In genomic region chr21:38486221-38486620, GRCh38 we compare ENCODE assay signal across 16 cellular contexts. TPM values are rescaled to one million over a fixed set of nuclear protein-coding genes. Genes with fewer than 3 reads are reported as not detected.
A peak's percentile ranks its signal among the peaks of the same experiment; 100 is the strongest.
DNase-seq lines count a peak whose midpoint lies in the region; ATAC-seq, FAIRE-seq and TF ChIP-seq lines count a peak whose summit lies in the region.
"Had no signal": no experiment of that assay in that cellular context is flagged by ENCODE, and none has a peak within 500 bp of the region (broad histone marks: within the 10 kb centered on the region; RNA-seq: fewer than 3 reads in every experiment).

No MANE protein-coding gene starts in this region.

- no peak for FAIRE-seq in HepG2 (lab: Jason Lieb, UNC)
- FAIRE-seq: H54 had no signal

- H3K9ac ChIP-seq in Loucy (ENCODE audit: low read depth, low read length, poor library complexity, severe bottlenecking) (peak overlapping the region; percentile 100), mammary epithelial cell (ENCODE audit: insufficient read depth, low read length) (peak overlapping the region; percentile 43), HepG2 (ENCODE audit: insufficient read depth, low read depth, low read length) (no peak overlapping the region)
- H3K9ac ChIP-seq: neural progenitor cell had no signal

- dilution Hi-C loops in mammary epithelial cell (cut with HindIII; ENCODE audit: low sequenced_read_pairs): no loop called here

- H3K36me3 ChIP-seq in Loucy (ENCODE audit: insufficient read depth, low read length) (peaks cover 43% of the 10 kb centered on the region), mammary epithelial cell (ENCODE audit: insufficient read depth, low read length) (no peaks in the 10 kb centered on the region), HepG2 (replicated peaks in 1 of 2; ENCODE audit: control insufficient read depth in 1 of 2, insufficient read depth in 2 of 2, low read length in 2 of 2) (no peaks in the 10 kb centered on the region)
- H3K36me3 ChIP-seq: neural progenitor cell had no signal

- no peak for TF ChIP-seq EP300 in HepG2 (IDR thresholded peaks at IDR 0.05; ENCODE audit: low read depth in 2 of 2, low read length in 2 of 2)
- TF ChIP-seq EP300 in HepG2 (CRISPR knock-in tag; IDR thresholded peaks at IDR 0.05; ENCODE audit: borderline replicate concordance): no peak

- H3K27ac ChIP-seq in mammary epithelial cell (ENCODE audit: insufficient read depth, low read depth, low read length): peak overlapping the region; percentile 96
- H3K27ac ChIP-seq in HepG2 (ENCODE audit: extremely low read length, insufficient read depth, low read length): no peak overlapping the region
- H3K27ac ChIP-seq: neural progenitor cell had no signal

- H3K4me3 ChIP-seq in AG09309 (ENCODE audit: control insufficient read depth, low read depth, low read length) (no peak overlapping the region), Loucy (ENCODE audit: low read length, poor library complexity, severe bottlenecking) (no peak overlapping the region), mammary epithelial cell (replicated peaks in 1 of 3; ENCODE audit: insufficient read depth in 1 of 3, low read depth in 2 of 3, low read length in 3 of 3) (no peak overlapping the region), HepG2 (replicated peaks in 1 of 3; ENCODE audit: insufficient read depth in 1 of 3, low read depth in 2 of 3, low read length in 3 of 3) (no peak overlapping the region)
- H3K4me3 ChIP-seq: neural progenitor cell had no signal

- no peak overlapping the region for H3K4me3 Mint-ChIP-seq in activated CD4-positive, alpha-beta T cell treated with anti-CD3 and anti-CD28 coated beads, Interleukin-2, amount 10 ng/mL, durations not matched to agents 24 days and 14 days
- H3K4me3 Mint-ChIP-seq: activated CD4-positive, alpha-beta T cell treated with anti-CD3 and anti-CD28 coated beads, Interleukin-2, amount 10 ng/mL, durations not matched to agents 7 days and 5 days; neural progenitor cell; stimulated activated naive CD8-positive, alpha-beta T cell treated with anti-CD3 and anti-CD28 coated beads, Interleukin-15, amount 100 ng/mL, for 72 hours had no signal

- DNase-seq in AG09309 (ENCODE audit: low read depth) (peak; percentile 29), mammary epithelial cell (peak; percentile 91), left kidney (ENCODE audit: low read depth, low spot score) (peak; percentile 32), NCI-H2081 (lab: John Stamatoyannopoulos, UW) (no peak), HepG2 (ENCODE audit: low spot score) (no peak)
- DNase-seq in activated CD4-positive, alpha-beta T cell treated with anti-CD3 and anti-CD28 coated beads, Interleukin-2, amount 10 ng/mL, durations not matched to agents 24 days and 14 days: no peak
- DNase-seq: activated CD4-positive, alpha-beta T cell treated with anti-CD3 and anti-CD28 coated beads, Interleukin-2, amount 10 ng/mL, durations not matched to agents 7 days and 5 days; effector CD8-positive, alpha-beta T cell; Karpas-422; stimulated activated naive CD8-positive, alpha-beta T cell treated with anti-CD3 and anti-CD28 coated beads, Interleukin-15, amount 100 ng/mL, for 72 hours had no signal

- CTCF ChIA-PET in mammary epithelial cell (lab: Charles Lee; ENCODE audit: low non-redundant PET): interaction anchor here (0.7 kb wide), 1 partner anchor 130 kb away, joined by 4 read pairs; no protein-coding TSS in a partner anchor
- CTCF ChIA-PET in HepG2 (lab: Yijun Ruan, JAX; ENCODE audit: low intra/inter-chr PET ratio, low total read pairs): no interaction called here

- no peak for TF ChIP-seq RAD21 in HepG2 (CRISPR knock-in tag; IDR thresholded peaks at IDR 0.05)

- H3K9me3 Mint-ChIP-seq in activated CD4-positive, alpha-beta T cell treated with anti-CD3 and anti-CD28 coated beads, Interleukin-2, amount 10 ng/mL, durations not matched to agents 24 days and 14 days: no peaks in the 10 kb centered on the region
- H3K9me3 Mint-ChIP-seq: activated CD4-positive, alpha-beta T cell treated with anti-CD3 and anti-CD28 coated beads, Interleukin-2, amount 10 ng/mL, durations not matched to agents 7 days and 5 days; neural progenitor cell; stimulated activated naive CD8-positive, alpha-beta T cell treated with anti-CD3 and anti-CD28 coated beads, Interleukin-15, amount 100 ng/mL, for 72 hours had no signal

- peaks cover 37% of the 10 kb centered on the region for H3K27me3 Mint-ChIP-seq in activated CD4-positive, alpha-beta T cell treated with anti-CD3 and anti-CD28 coated beads, Interleukin-2, amount 10 ng/mL, durations not matched to agents 24 days and 14 days

- in situ Hi-C loops in mammary epithelial cell (cut with MboI; ENCODE audit: low sequenced_read_pairs in 2 of 2): no loop called here
- in situ Hi-C loops in HepG2 (cut with HindIII; ENCODE audit: extremely low pct_ligation_motif_present, low pct_unique_long_range_greater_than_20kb): no loop called here

- H3K9me3 ChIP-seq in Loucy (ENCODE audit: insufficient read depth, low read depth, low read length) (no peaks in the 10 kb centered on the region), mammary epithelial cell (replicated peaks; ENCODE audit: insufficient read depth, low read length) (no peaks in the 10 kb centered on the region), HepG2 (ENCODE audit: low read length) (no peaks in the 10 kb centered on the region)

- no peaks in the 10 kb centered on the region for H3K9me2 ChIP-seq in Loucy (replicated peaks; ENCODE audit: low read depth, low read length)

- no peaks in the 10 kb centered on the region for H3K36me3 Mint-ChIP-seq in activated CD4-positive, alpha-beta T cell treated with anti-CD3 and anti-CD28 coated beads, Interleukin-2, amount 10 ng/mL, durations not matched to agents 24 days and 14 days (ENCODE audit: low read depth)
- H3K36me3 Mint-ChIP-seq: neural progenitor cell had no signal

- no peaks in the 10 kb centered on the region for H3K4me1 Mint-ChIP-seq in activated CD4-positive, alpha-beta T cell treated with anti-CD3 and anti-CD28 coated beads, Interleukin-2, amount 10 ng/mL, durations not matched to agents 24 days and 14 days
- H3K4me1 Mint-ChIP-seq: activated CD4-positive, alpha-beta T cell treated with anti-CD3 and anti-CD28 coated beads, Interleukin-2, amount 10 ng/mL, durations not matched to agents 7 days and 5 days; stimulated activated naive CD8-positive, alpha-beta T cell treated with anti-CD3 and anti-CD28 coated beads, Interleukin-15, amount 100 ng/mL, for 72 hours had no signal

- TF ChIP-seq POLR2A in HepG2 (IDR thresholded peaks at IDR 0.05; ENCODE audit: insufficient read depth in 1 of 2, low read depth in 2 of 2, low read length in 2 of 2): no peak

- intact Hi-C loops in mammary epithelial cell (cut with micrococcal nuclease) (no loop called here), HepG2 (cut with micrococcal nuclease; ENCODE audit: unreplicated experiment) (no loop called here)
- intact Hi-C loops in activated CD4-positive, alpha-beta T cell treated with anti-CD3 and anti-CD28 coated beads, Interleukin-2, amount 10 ng/mL, durations not matched to agents 24 days and 14 days (cut with micrococcal nuclease): no loop called here

- H3K4me1 ChIP-seq in Loucy (ENCODE audit: insufficient read depth, low read length, poor library complexity, severe bottlenecking) (peaks cover 83% of the 10 kb centered on the region), mammary epithelial cell (ENCODE audit: insufficient read depth, low read length) (peaks cover 50% of the 10 kb centered on the region), HepG2 (ENCODE audit: insufficient read depth, low read length) (peaks cover 15% of the 10 kb centered on the region; the same call in 1 of the 2 replicates)

- H3K79me2 ChIP-seq in Loucy (ENCODE audit: insufficient read depth, low read length) (peaks cover 100% of the 10 kb centered on the region), mammary epithelial cell (ENCODE audit: insufficient read depth, low read length) (no peaks in the 10 kb centered on the region), HepG2 (ENCODE audit: insufficient read depth, low read length) (no peaks in the 10 kb centered on the region)

- WGBS in mammary epithelial cell (ENCODE audit: low coverage, missing lambda C conversion rate): 21% methylated on average over 5 of the region's 5 CpGs
- 34% methylated on average over 5 of the region's 5 CpGs for WGBS in HepG2 (ENCODE audit: low lambda C conversion rate)

- H4K20me1 ChIP-seq in Loucy (ENCODE audit: insufficient read depth, low read length, poor library complexity, severe bottlenecking) (peaks cover 90% of the 10 kb centered on the region), mammary epithelial cell (ENCODE audit: insufficient read depth, low read length) (no peaks in the 10 kb centered on the region), HepG2 (ENCODE audit: insufficient read depth, low read length) (no peaks in the 10 kb centered on the region)

- no peaks in the 10 kb centered on the region for H3F3A ChIP-seq in Loucy (ENCODE audit: low read depth)

- POLR2A ChIA-PET in HepG2 (lab: Yijun Ruan, JAX): no interaction called here

- TF ChIP-seq CTCF in AG09309 (IDR thresholded peaks at IDR 0.05; ENCODE audit: control insufficient read depth, insufficient read depth, low read depth, low read length, missing control alignments) (no peak), Loucy (conservative IDR thresholded peaks at IDR 0.05; ENCODE audit: low read length) (no peak), mammary epithelial cell (conservative IDR thresholded peaks at IDR 0.05 in 1 of 2, IDR thresholded peaks at IDR 0.05 in 1 of 2; ENCODE audit: extremely low read depth in 1 of 2, insufficient read depth in 1 of 2, low read depth in 1 of 2, low read length in 2 of 2) (no peak), HepG2 (CRISPR knock-in tag; IDR thresholded peaks at IDR 0.05) (no peak)

- ATAC-seq in HG02938 (IDR thresholded peaks at IDR 0.05; ENCODE audit: unreplicated experiment) (no peak), HepG2 (no peak)
- ATAC-seq: stimulated activated naive CD8-positive, alpha-beta T cell treated with anti-CD3 and anti-CD28 coated beads, Interleukin-15, amount 100 ng/mL, for 72 hours had no signal

- BruUV-seq in mammary epithelial cell (replicated peaks; lab: Mats Ljungman, UMichigan) (no TSS peak), HepG2 (replicated peaks; lab: Mats Ljungman, UMichigan) (no TSS peak)

- no peak overlapping the region for H3K27ac Mint-ChIP-seq in activated CD4-positive, alpha-beta T cell treated with anti-CD3 and anti-CD28 coated beads, Interleukin-2, amount 10 ng/mL, durations not matched to agents 24 days and 14 days
- H3K27ac Mint-ChIP-seq: activated CD4-positive, alpha-beta T cell treated with anti-CD3 and anti-CD28 coated beads, Interleukin-2, amount 10 ng/mL, durations not matched to agents 7 days and 5 days; neural progenitor cell; stimulated activated naive CD8-positive, alpha-beta T cell treated with anti-CD3 and anti-CD28 coated beads, Interleukin-15, amount 100 ng/mL, for 72 hours had no signal

- H3K27me3 ChIP-seq in Loucy (ENCODE audit: insufficient read depth, low read length, poor library complexity, severe bottlenecking) (no peaks in the 10 kb centered on the region), mammary epithelial cell (ENCODE audit: insufficient read depth, low read length) (no peaks in the 10 kb centered on the region), HepG2 (ENCODE audit: control insufficient read depth in 1 of 2, insufficient read depth in 2 of 2, low read length in 2 of 2) (peaks cover 0 to 3% of the 10 kb centered on the region in 2 experiments; a peak in 2 of 5 replicates)
- H3K27me3 ChIP-seq: neural progenitor cell had no signal

- H3K4me2 ChIP-seq in Loucy (ENCODE audit: low read depth, low read length, poor library complexity, severe bottlenecking) (peak overlapping the region; percentile 42), mammary epithelial cell (ENCODE audit: insufficient read depth, low read depth, low read length) (peak overlapping the region; percentile 23), HepG2 (ENCODE audit: low read depth, low read length) (no peak overlapping the region)
- H3K4me2 ChIP-seq: neural progenitor cell had no signal

- H2AFZ ChIP-seq in Loucy (ENCODE audit: low read length) (no peak overlapping the region), mammary epithelial cell (ENCODE audit: low read depth, low read length) (peak overlapping the region; percentile 43), HepG2 (ENCODE audit: low read length) (no peak overlapping the region)
- H2AFZ ChIP-seq: neural progenitor cell had no signal

RNA-seq across cellular contexts. Expression of gene ERG, which starts 12.1 kb away (rescaled TPM):
- total RNA-seq in mammary epithelial cell (under 1 TPM; 0.12 to 0.83 TPM), HepG2 (2016; rRNA removed; fragmentation: Illumina TruSeq; extraction: Trizol) (not detected in 2 replicates)
- polyA plus RNA-seq in mammary epithelial cell (0.26 TPM), HepG2 (2011; rRNA removed) (not detected in 2 replicates)
- not detected for polyA minus RNA-seq in mammary epithelial cell
- total RNA-seq in activated CD4-positive, alpha-beta T cell treated with anti-CD3 and anti-CD28 coated beads, Interleukin-2, amount 10 ng/mL, durations not matched to agents 24 days and 14 days: 0.12 and 0.14 TPM in 2 replicates
- not detected in 2 replicates for total RNA-seq in HepG2 (2016; cell fraction: cytosol; rRNA removed; fragmentation: Illumina TruSeq; extraction: Trizol; ENCODE audit: low read depth)
- total RNA-seq in HepG2 (2016; cell fraction: insoluble cytoplasmic fraction; rRNA removed; fragmentation: Illumina TruSeq; extraction: Trizol): not detected in 2 replicates
- total RNA-seq in HepG2 (2016; cell fraction: membrane; rRNA removed; fragmentation: Illumina TruSeq; extraction: Trizol): not detected in 2 replicates
- total RNA-seq in HepG2 (2016; cell fraction: nucleus; rRNA removed; fragmentation: Illumina TruSeq; extraction: Trizol): not detected in 2 replicates
- polyA plus RNA-seq in HepG2 (2011; cell fraction: cytosol; rRNA removed): not detected in 2 replicates
- polyA plus RNA-seq in HepG2 (2011; cell fraction: nucleus; rRNA removed): not detected in 2 replicates
- not detected in 2 replicates for polyA plus RNA-seq in HepG2 (2012)
- not detected in 2 replicates for polyA plus RNA-seq in HepG2 (2016; cell fraction: cytosol; fragmentation: Illumina TruSeq; extraction: Trizol; ENCODE audit: low read depth)
- not detected in 2 replicates for polyA plus RNA-seq in HepG2 (2016; cell fraction: insoluble cytoplasmic fraction; fragmentation: Illumina TruSeq; extraction: Trizol; ENCODE audit: low read depth)
- polyA plus RNA-seq in HepG2 (2016; cell fraction: membrane; fragmentation: Illumina TruSeq; extraction: Trizol; ENCODE audit: low read depth): not detected in 2 replicates
- not detected in 2 replicates for polyA plus RNA-seq in HepG2 (2016; cell fraction: nucleus; fragmentation: Illumina TruSeq; extraction: Trizol; ENCODE audit: insufficient read depth, low read depth)
- polyA minus RNA-seq in HepG2 (2011; rRNA and poly(A)+ RNA removed; ENCODE audit: low replicate concordance): not detected in 2 replicates
- not detected in 2 replicates for polyA minus RNA-seq in HepG2 (2011; cell fraction: cytosol; rRNA and poly(A)+ RNA removed)
- not detected in 2 replicates for polyA minus RNA-seq in HepG2 (2011; cell fraction: nucleus; rRNA and poly(A)+ RNA removed)
- total RNA-seq: activated CD4-positive, alpha-beta T cell treated with anti-CD3 and anti-CD28 coated beads, Interleukin-2, amount 10 ng/mL, durations not matched to agents 7 days and 5 days; NCI-H460 had no signal
- polyA plus RNA-seq: BJ had no signal

Comparison
In these comparisons a context has a peak if more than half of its experiments do, and no peak if none do; other contexts are left out.
1. DNase-seq: peak in AG09309 (single experiment), mammary epithelial cell (single experiment) and left kidney (single experiment); none in NCI-H2081 (0 of 2), activated CD4-positive, alpha-beta T cell treated with anti-CD3 and anti-CD28 coated beads, Interleukin-2, amount 10 ng/mL, durations not matched to agents 24 days and 14 days (single experiment) and HepG2 (single experiment).